20 cellular contexts compared by ENCODE assay signal in genomic region chr12:3933819-3934192, GRCh38.
A peak's percentile ranks its signal among the peaks of the same experiment; 100 is the strongest.
DNase-seq lines count a peak whose midpoint lies in the region; TF ChIP-seq lines count a peak whose summit lies in the region.
"Had no signal": no experiment of that assay in that cellular context is flagged by ENCODE, and none has a peak within 500 bp of the region (broad histone marks: within the 10 kb centered on the region; RNA-seq: fewer than 3 reads in every experiment).

No MANE protein-coding gene starts in this region.

- peak overlapping the region; percentile 69 for H3K4me3 Mint-ChIP-seq in activated naive CD4-positive, alpha-beta T cell treated with anti-CD3 and anti-CD28 coated beads, Interleukin-2, amount 10 ng/mL, durations not matched to agents 7 days and 5 days
- H3K4me3 Mint-ChIP-seq in activated naive CD8-positive, alpha-beta T cell treated with anti-CD3 and anti-CD28 coated beads for 36 hours: peak overlapping the region; percentile 2
- no peak overlapping the region for H3K4me3 Mint-ChIP-seq in type B pancreatic cell
- H3K4me3 Mint-ChIP-seq: HFFc6; natural killer cell treated with Interleukin-12 subunit alpha and Interleukin-12 subunit beta and Interleukin-15 and Interleukin-18, amount 100 ng/mL, for 72 hours had no signal

- H2AFZ ChIP-seq in Loucy (ENCODE audit: low read length): no peak overlapping the region

- peak overlapping the region; percentile 69 for H3K9ac ChIP-seq in Loucy (ENCODE audit: low read depth, low read length, poor library complexity, severe bottlenecking)

- H3K36me3 Mint-ChIP-seq in activated naive CD4-positive, alpha-beta T cell treated with anti-CD3 and anti-CD28 coated beads, Interleukin-2, amount 10 ng/mL, durations not matched to agents 7 days and 5 days: no peaks in the 10 kb centered on the region
- H3K36me3 Mint-ChIP-seq in activated naive CD8-positive, alpha-beta T cell treated with anti-CD3 and anti-CD28 coated beads for 36 hours: no peaks in the 10 kb centered on the region
- H3K36me3 Mint-ChIP-seq in type B pancreatic cell: no peaks in the 10 kb centered on the region
- H3K36me3 Mint-ChIP-seq: natural killer cell treated with Interleukin-12 subunit alpha and Interleukin-12 subunit beta and Interleukin-15 and Interleukin-18, amount 100 ng/mL, for 72 hours had no signal

- no peaks in the 10 kb centered on the region for H3K9me2 ChIP-seq in Loucy (replicated peaks; ENCODE audit: low read depth, low read length)

- no peaks in the 10 kb centered on the region for H4K20me1 ChIP-seq in Loucy (ENCODE audit: insufficient read depth, low read length, poor library complexity, severe bottlenecking)

- no peaks in the 10 kb centered on the region for H3K36me3 ChIP-seq in Loucy (ENCODE audit: insufficient read depth, low read length)
- H3K36me3 ChIP-seq: ovary, tibial nerve had no signal

- CTCF ChIA-PET in activated naive CD4-positive, alpha-beta T cell treated with anti-CD3 and anti-CD28 coated beads, Interleukin-2, amount 10 ng/mL, durations not matched to agents 7 days and 5 days (lab: Charles Lee): interaction anchor here (0.8 to 1.9 kb wide), 4 partner anchors 12 to 48 kb away, joined by 3 to 10 read pairs (median 6); no protein-coding TSS in a partner anchor

- no peak for TF ChIP-seq CTCF in Loucy (conservative IDR thresholded peaks at IDR 0.05; ENCODE audit: low read length)
- no peak for TF ChIP-seq CTCF in type B pancreatic cell (conservative IDR thresholded peaks at IDR 0.05)

- no peaks in the 10 kb centered on the region for H3F3A ChIP-seq in Loucy (ENCODE audit: low read depth)

- H3K27me3 ChIP-seq in Loucy (ENCODE audit: insufficient read depth, low read length, poor library complexity, severe bottlenecking): no peaks in the 10 kb centered on the region
- H3K27me3 ChIP-seq: ovary had no signal

- no peaks in the 10 kb centered on the region for H3K9me3 ChIP-seq in Loucy (ENCODE audit: insufficient read depth, low read depth, low read length)
- H3K9me3 ChIP-seq: ovary, tibial nerve had no signal

- peak overlapping the region; percentile 84 for H3K27ac Mint-ChIP-seq in activated naive CD4-positive, alpha-beta T cell treated with anti-CD3 and anti-CD28 coated beads, Interleukin-2, amount 10 ng/mL, durations not matched to agents 7 days and 5 days
- H3K27ac Mint-ChIP-seq in activated naive CD8-positive, alpha-beta T cell treated with anti-CD3 and anti-CD28 coated beads for 36 hours: peak overlapping the region; percentile 9
- H3K27ac Mint-ChIP-seq in type B pancreatic cell: no peak overlapping the region
- H3K27ac Mint-ChIP-seq: HFFc6 had no signal

- peaks cover 67% of the 10 kb centered on the region for H3K4me1 Mint-ChIP-seq in activated naive CD4-positive, alpha-beta T cell treated with anti-CD3 and anti-CD28 coated beads, Interleukin-2, amount 10 ng/mL, durations not matched to agents 7 days and 5 days
- H3K4me1 Mint-ChIP-seq in activated naive CD8-positive, alpha-beta T cell treated with anti-CD3 and anti-CD28 coated beads for 36 hours: peaks cover 33% of the 10 kb centered on the region
- H3K4me1 Mint-ChIP-seq in type B pancreatic cell (ENCODE audit: unreplicated experiment): peaks cover 10% of the 10 kb centered on the region

- H3K9me3 Mint-ChIP-seq in activated naive CD4-positive, alpha-beta T cell treated with anti-CD3 and anti-CD28 coated beads, Interleukin-2, amount 10 ng/mL, durations not matched to agents 7 days and 5 days: peaks cover 3% of the 10 kb centered on the region
- H3K9me3 Mint-ChIP-seq in activated naive CD8-positive, alpha-beta T cell treated with anti-CD3 and anti-CD28 coated beads for 36 hours: no peaks in the 10 kb centered on the region
- no peaks in the 10 kb centered on the region for H3K9me3 Mint-ChIP-seq in type B pancreatic cell
- H3K9me3 Mint-ChIP-seq: HFFc6; natural killer cell treated with Interleukin-12 subunit alpha and Interleukin-12 subunit beta and Interleukin-15 and Interleukin-18, amount 100 ng/mL, for 72 hours had no signal

- DNase-seq in activated naive CD4-positive, alpha-beta T cell treated with anti-CD3 and anti-CD28 coated beads, Interleukin-2, amount 10 ng/mL, durations not matched to agents 7 days and 5 days: no peak
- DNase-seq in activated naive CD4-positive, alpha-beta T cell treated with Interleukin-2 at 50 U/mL for 16 hours: no peak
- no peak for DNase-seq in activated naive CD8-positive, alpha-beta T cell treated with anti-CD3 and anti-CD28 coated beads for 36 hours
- DNase-seq in C1 segment of cervical spinal cord (lab: John Stamatoyannopoulos, UW) (no peak), NCI-H2227 treated with DMSO at 0.1 percent for 48 hours (lab: John Stamatoyannopoulos, UW) (no peak), type B pancreatic cell (ENCODE audit: extremely low spot score, unreplicated experiment) (no peak)
- DNase-seq: activated CD8-positive, alpha-beta memory T cell treated with anti-CD3 and anti-CD28 coated beads, Interleukin-2, amount 50 U/mL, for 4 hours; cortex of kidney; head of caudate nucleus; HFFc6; Kasumi-1; kidney; MV-4-11; NCI-H146; NCI-H446 treated with DMSO at 0.1 percent for 48 hours; ovary; small intestine had no signal

- no peaks in the 10 kb centered on the region for H3K79me2 ChIP-seq in Loucy (ENCODE audit: insufficient read depth, low read length)

- peaks cover 3% of the 10 kb centered on the region for H3K4me1 ChIP-seq in Loucy (ENCODE audit: insufficient read depth, low read length, poor library complexity, severe bottlenecking)

- peaks cover 25% of the 10 kb centered on the region for H3K27me3 Mint-ChIP-seq in activated naive CD4-positive, alpha-beta T cell treated with anti-CD3 and anti-CD28 coated beads, Interleukin-2, amount 10 ng/mL, durations not matched to agents 7 days and 5 days
- H3K27me3 Mint-ChIP-seq in activated naive CD8-positive, alpha-beta T cell treated with anti-CD3 and anti-CD28 coated beads for 36 hours: no peaks in the 10 kb centered on the region
- H3K27me3 Mint-ChIP-seq in type B pancreatic cell: peaks cover 35% of the 10 kb centered on the region

- peak overlapping the region; percentile 54 for H3K4me2 ChIP-seq in Loucy (ENCODE audit: low read depth, low read length, poor library complexity, severe bottlenecking)

- H3K4me3 ChIP-seq in Loucy (ENCODE audit: low read length, poor library complexity, severe bottlenecking): peak overlapping the region; percentile 43
- H3K4me3 ChIP-seq: ovary, tibial nerve had no signal
